Comparison of ENCODE assay signal across 19 cellular contexts in the genomic region with DNA sequence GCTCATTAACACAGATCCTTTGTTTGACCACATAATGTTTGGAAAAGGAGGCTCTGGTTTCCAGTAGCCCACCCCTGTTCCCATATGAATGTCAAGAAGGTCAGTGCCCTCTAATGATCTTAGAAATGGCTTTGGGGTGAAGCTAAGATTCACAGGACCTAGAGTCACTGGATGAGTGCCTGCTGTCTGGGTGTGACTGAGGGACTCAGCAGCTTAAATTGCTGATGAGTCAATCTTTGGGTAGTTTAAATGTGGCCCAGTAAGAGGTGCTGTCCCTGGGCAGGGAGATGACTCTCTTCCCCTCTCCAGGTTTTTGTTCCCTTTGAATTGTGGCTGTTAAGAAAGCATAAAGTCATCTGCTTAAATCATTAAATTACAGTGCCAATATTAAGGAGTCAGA. TPM values are rescaled to one million over a fixed set of nuclear protein-coding genes. Genes with fewer than 3 reads are reported as not detected.
DNase-seq lines count a peak whose midpoint lies in the region; ATAC-seq, FAIRE-seq and TF ChIP-seq lines count a peak whose summit lies in the region.
"Had no signal": no experiment of that assay in that cellular context is flagged by ENCODE, and none has a peak within 500 bp of the region (broad histone marks: within the 10 kb centered on the region; RNA-seq: fewer than 3 reads in every experiment).

No MANE protein-coding gene starts in this region.

- FAIRE-seq in K562 (lab: Jason Lieb, UNC) = no peak
- FAIRE-seq: G401.6 had no signal

- H3K9me3 ChIP-seq in HCT116 (ENCODE audit: control insufficient read depth in 1 of 2, insufficient read depth in 1 of 2, low read depth in 1 of 2, low read length in 2 of 2) = no peaks in the 10 kb centered on the region
- H3K9me3 ChIP-seq in K562 (replicated peaks; ENCODE audit: control insufficient read depth, insufficient read depth, low read depth, low read length) = no peaks in the 10 kb centered on the region
- H3K9me3 ChIP-seq: Peyer's patch had no signal

- H3K27ac ChIP-seq in HCT116 (ENCODE audit: low read depth, low read length) (no peak overlapping the region), K562 (ENCODE audit: extremely low read depth, low read depth, low read length) (no peak overlapping the region)
- H3K27ac ChIP-seq: Peyer's patch had no signal

- in situ Hi-C loops in K562 (cut with MboI) = no loop called here

- intact Hi-C loops in HCT116 (cut with micrococcal nuclease) (no loop called here), K562 (cut with micrococcal nuclease) (no loop called here)

- no peaks in the 10 kb centered on the region for H3K27me3 ChIP-seq in HCT116 (ENCODE audit: insufficient read depth, low read length)
- peaks cover 0 to 10% of the 10 kb centered on the region in 2 experiments; a peak in 3 of 5 replicates for H3K27me3 ChIP-seq in K562 (ENCODE audit: control insufficient read depth in 2 of 2, insufficient read depth in 2 of 2, low read length in 2 of 2)
- H3K27me3 ChIP-seq: Peyer's patch had no signal

- BruUV-seq in HCT116 (replicated peaks; lab: Mats Ljungman, UMichigan) = no TSS peak
- BruUV-seq in K562 (replicated peaks; lab: Mats Ljungman, UMichigan) = no TSS peak

- TF ChIP-seq EP300 in K562 (IDR thresholded peaks at IDR 0.05; ENCODE audit: low read length) = no peak

- TF ChIP-seq CTCF in HCT116 (IDR thresholded peaks at IDR 0.05 in 2 of 3, conservative IDR thresholded peaks at IDR 0.05 in 1 of 3; ENCODE audit: borderline replicate concordance in 1 of 3, insufficient read depth in 1 of 3, low read depth in 2 of 3, low read length in 2 of 3) (no peak), K562 (IDR thresholded peaks at IDR 0.05 in 2 of 3, conservative IDR thresholded peaks at IDR 0.05 in 1 of 3; ENCODE audit: insufficient read depth in 2 of 3, low read depth in 1 of 3, low read length in 3 of 3) (no peak)

- H3K79me2 ChIP-seq in HCT116 (ENCODE audit: insufficient read depth, low read length) (no peaks in the 10 kb centered on the region), K562 (ENCODE audit: control insufficient read depth, insufficient read depth, low read length) (no peaks in the 10 kb centered on the region)

- H3K9ac ChIP-seq in HCT116 (ENCODE audit: low read length) = no peak overlapping the region
- no peak overlapping the region for H3K9ac ChIP-seq in K562 (ENCODE audit: insufficient read depth in 1 of 2, low read depth in 2 of 2, low read length in 2 of 2)

- POLR2A ChIA-PET in HCT116 (lab: Charles Lee) (no interaction called here), K562 (lab: Yijun Ruan, JAX) (interaction anchor here (0.6 kb wide), 1 partner anchor 211 kb away, joined by 3 read pairs; no protein-coding TSS in a partner anchor)

- H2AFZ ChIP-seq in HCT116 (ENCODE audit: low read depth, low read length, poor library complexity, severe bottlenecking) = no peak overlapping the region
- H2AFZ ChIP-seq in K562 (ENCODE audit: low read depth, low read length) = no peak overlapping the region

- RAD21 ChIA-PET in HCT116 (lab: Charles Lee; ENCODE audit: low non-redundant PET in 1 of 2, low total read pairs in 2 of 2, uncharacterized antibody in 2 of 2, unreplicated experiment in 2 of 2) = no interaction called here

- H3K36me3 ChIP-seq in HCT116 (ENCODE audit: control insufficient read depth in 1 of 2, insufficient read depth in 2 of 2, low read length in 2 of 2) (no peaks in the 10 kb centered on the region), K562 (ENCODE audit: control insufficient read depth, insufficient read depth, low read length) (no peaks in the 10 kb centered on the region)
- H3K36me3 ChIP-seq: Peyer's patch had no signal

- no peaks in the 10 kb centered on the region for H4K20me1 ChIP-seq in HCT116 (ENCODE audit: insufficient read depth)
- H4K20me1 ChIP-seq in K562 (replicated peaks; ENCODE audit: control insufficient read depth, insufficient read depth, low read length) = no peaks in the 10 kb centered on the region

- TF ChIP-seq POLR2A in HCT116 (IDR thresholded peaks at IDR 0.05; ENCODE audit: borderline replicate concordance, extremely low read depth, insufficient read depth, insufficient read length) (no peak), K562 (conservative IDR thresholded peaks at IDR 0.05) (no peak)

- H3K4me2 ChIP-seq in HCT116 (ENCODE audit: low read length) (no peak overlapping the region), K562 (ENCODE audit: insufficient read depth, low read length) (no peak overlapping the region)

- ATAC-seq in HCT116 = peak; percentile 64; the same call in 1 of the 2 replicates
- no peak for ATAC-seq in K562
- no peak for ATAC-seq in HG03469 (IDR thresholded peaks at IDR 0.05; ENCODE audit: unreplicated experiment)
- no peak for ATAC-seq in GM18517 (IDR thresholded peaks at IDR 0.05; ENCODE audit: unreplicated experiment)
- ATAC-seq: T-helper 17 cell had no signal

- DNase-seq in EL (peak; percentile 26), HCT116 (ENCODE audit: low read depth, low spot score) (no peak), K562 (ENCODE audit: extremely low read depth in 1 of 4, low spot score in 3 of 4) (no peak), kidney tubule cell (ENCODE audit: low spot score) (peak; percentile 30), GOT3 (lab: John Stamatoyannopoulos, UW) (no peak), kidney glomerular epithelial cell (lab: John Stamatoyannopoulos, UW) (no peak)
- DNase-seq: C1 segment of cervical spinal cord, DMS153, H9, NCI-H1092 treated with DMSO at 0.1 percent for 48 hours, NCI-H1694, NCI-H446, NCI-H774, Peyer's patch, SHP77, T-helper 17 cell had no signal

- no peak overlapping the region for H3K4me3 ChIP-seq in HCT116 (replicated peaks in 1 of 2; ENCODE audit: low read depth in 1 of 2, low read length in 2 of 2)
- no peak overlapping the region for H3K4me3 ChIP-seq in K562
- H3K4me3 ChIP-seq: Peyer's patch had no signal

- no peaks in the 10 kb centered on the region for H3K9me2 ChIP-seq in HCT116 (ENCODE audit: insufficient read depth)

- no peaks in the 10 kb centered on the region for H3K9me1 ChIP-seq in K562 (ENCODE audit: control insufficient read depth, insufficient read depth, low read length)

- CTCF ChIA-PET in HCT116 (lab: Charles Lee) = interaction anchor here (1.4 kb wide), 1 partner anchor 70 kb away, joined by 3 read pairs; no protein-coding TSS in a partner anchor
- CTCF ChIA-PET in K562 (lab: Yijun Ruan, JAX; ENCODE audit: low intra/inter-chr PET ratio) = no interaction called here

- TF ChIP-seq RAD21 in HCT116 (IDR thresholded peaks at IDR 0.05; ENCODE audit: low read depth) (no peak), K562 (CRISPR knock-in tag; conservative IDR thresholded peaks at IDR 0.05 in 1 of 2, IDR thresholded peaks at IDR 0.05 in 1 of 2) (no peak)

- peaks cover 0 to 6% of the 10 kb centered on the region in 2 experiments; a peak in 1 of 4 replicates for H3K4me1 ChIP-seq in HCT116 (ENCODE audit: control insufficient read depth in 1 of 2, insufficient read depth in 2 of 2, low read length in 2 of 2)
- no peaks in the 10 kb centered on the region for H3K4me1 ChIP-seq in K562 (replicated peaks in 1 of 2; ENCODE audit: control insufficient read depth in 2 of 2, insufficient read depth in 2 of 2, low read length in 2 of 2)
- H3K4me1 ChIP-seq: Peyer's patch had no signal

TF ChIP-seq in HCT116, 20 proteins besides CTCF, POLR2A, EP300 and RAD21:
- TF ChIP-seq EZH2 (IDR thresholded peaks at IDR 0.05) (no peak), EZH2phosphoT487 (IDR thresholded peaks at IDR 0.05; ENCODE audit: borderline replicate concordance) (no peak), CBX3 (IDR thresholded peaks at IDR 0.05; ENCODE audit: low read depth) (0 out of 2 replicates have a peak, but pooled peaks have one; percentile 15)

TF ChIP-seq in K562, 482 proteins besides CTCF, POLR2A, EP300 and RAD21 (continues in another document):
- TF ChIP-seq SRSF9 (IDR thresholded peaks at IDR 0.05; ENCODE audit: borderline replicate concordance, low read depth, low read length) = no peak
- TF ChIP-seq ATF1 (CRISPR knock-in tag; IDR thresholded peaks at IDR 0.05) = no peak
- no peak for TF ChIP-seq ATF1 (tag; IDR thresholded peaks at IDR 0.05)
- no peak for TF ChIP-seq PCBP2 (IDR thresholded peaks at IDR 0.05; ENCODE audit: low read depth, low read length, poor library complexity, severe bottlenecking)
- TF ChIP-seq PPARD (CRISPR knock-in tag; IDR thresholded peaks at IDR 0.05) = no peak

RNA-seq across cellular contexts. Expression of a gene that starts 50.6 kb away (rescaled TPM):
- 0.20 TPM for total RNA-seq in HCT116 (2021; ENCODE audit: unreplicated experiment)
- polyA plus RNA-seq in HCT116 (2012) = not detected in 2 replicates
- total RNA-seq in K562 (2011; cell fraction: chromatin; rRNA removed; ENCODE audit: low replicate concordance) = not detected in 2 replicates
- total RNA-seq in K562 (2011; cell fraction: nucleolus; rRNA removed) = not detected in 2 replicates
- not detected in 2 replicates for total RNA-seq in K562 (2011; cell fraction: nucleoplasm; rRNA removed)
- total RNA-seq in K562 (2014; rRNA removed) = not detected in 2 replicates
- not detected in 2 replicates for total RNA-seq in K562 (2014; rRNA removed; fragmentation: Illumina TruSeq; extraction: Trizol)
- not detected in 2 replicates for total RNA-seq in K562 (2015; rRNA removed; fragmentation: Illumina TruSeq; extraction: Trizol)
- 0.09 and 0.31 TPM in 2 replicates for total RNA-seq in K562 (2021)
- not detected in 2 replicates for polyA plus RNA-seq in K562 (2011; rRNA removed)
- polyA plus RNA-seq in K562 (2011; cell fraction: cytosol; rRNA removed) = not detected in 2 replicates
- not detected in 2 replicates for polyA plus RNA-seq in K562 (2011; cell fraction: nucleus; rRNA removed)
- polyA plus RNA-seq in K562 (2012) = not detected in 2 replicates
- not detected in 2 replicates for polyA plus RNA-seq in K562 (2014; fragmentation: Illumina TruSeq; extraction: Trizol)
- polyA plus RNA-seq in K562 (2014; fragmentation: Nextera tagmentation; extraction: Ambion mirVana) = not detected
- not detected in 2 replicates for polyA plus RNA-seq in K562 (2014; rRNA removed)
- polyA minus RNA-seq in K562 (2011; rRNA and poly(A)+ RNA removed) = not detected in 2 replicates
- polyA minus RNA-seq in K562 (2011; cell fraction: cytosol; rRNA and poly(A)+ RNA removed) = not detected in 2 replicates
- not detected in 2 replicates for polyA minus RNA-seq in K562 (2011; cell fraction: nucleus; rRNA and poly(A)+ RNA removed)
- total RNA-seq: T-helper 17 cell had no signal

Comparison
In these comparisons a context has a peak if more than half of its experiments do, and no peak if none do; other contexts are left out.
1. DNase-seq: peak in EL (single experiment) and kidney tubule cell (single experiment); none in HCT116 (single experiment), K562 (0 of 4), GOT3 (single experiment) and kidney glomerular epithelial cell (single experiment).